ENCODE assay signal across 25 cellular contexts in genomic region chr1:8460784-8461183, GRCh38.
DNase-seq lines count a peak whose midpoint lies in the region; ATAC-seq and TF ChIP-seq lines count a peak whose summit lies in the region.
"Had no signal": no experiment of that assay in that cellular context is flagged by ENCODE, and none has a peak within 500 bp of the region (broad histone marks: within the 10 kb centered on the region; RNA-seq: fewer than 3 reads in every experiment).

No MANE protein-coding gene starts in this region.

- no peaks in the 10 kb centered on the region for H3K27me3 ChIP-seq in lower lobe of right lung (ENCODE audit: low read depth)
- H3K27me3 ChIP-seq in vagina, result no peaks in the 10 kb centered on the region
- H3K27me3 ChIP-seq in CD8-positive, alpha-beta memory T cell (ENCODE audit: insufficient read depth, low read length, poor library complexity, severe bottlenecking), result no peaks in the 10 kb centered on the region
- H3K27me3 ChIP-seq: body of pancreas, right lobe of liver had no signal

- H3K4me3 ChIP-seq in lower lobe of right lung, result no peak overlapping the region
- H3K4me3 ChIP-seq in vagina, result no peak overlapping the region
- no peak overlapping the region for H3K4me3 ChIP-seq in CD8-positive, alpha-beta memory T cell (ENCODE audit: low read length)
- H3K4me3 ChIP-seq: body of pancreas, GM23248, right lobe of liver had no signal

- peaks cover 73% of the 10 kb centered on the region for H3K4me1 ChIP-seq in lower lobe of right lung
- H3K4me1 ChIP-seq in vagina, result peaks cover 75% of the 10 kb centered on the region
- peaks cover 34% of the 10 kb centered on the region for H3K4me1 ChIP-seq in CD8-positive, alpha-beta memory T cell (ENCODE audit: insufficient read depth, low read length)

- no peak overlapping the region for H3K27ac Mint-ChIP-seq in CD8-positive, alpha-beta memory T cell
- H3K27ac Mint-ChIP-seq: activated B cell treated with CpG ODN at 0.5 μM for 24 hours; activated CD4-positive, alpha-beta memory T cell treated with anti-CD3 and anti-CD28 coated beads, Interleukin-2, amount 10 ng/mL, durations not matched to agents 7 days and 5 days had no signal

- CTCF ChIA-PET in CD8-positive, alpha-beta memory T cell (lab: Charles Lee), result interaction anchor here (1.0 to 1.3 kb wide), 2 partner anchors 22 to 52 kb away, joined by 4 read pairs; no protein-coding TSS in a partner anchor

- H3K36me3 ChIP-seq in lower lobe of right lung (no peaks in the 10 kb centered on the region), vagina (no peaks in the 10 kb centered on the region)
- no peaks in the 10 kb centered on the region for H3K36me3 ChIP-seq in CD8-positive, alpha-beta memory T cell (ENCODE audit: insufficient read depth, low read length)
- H3K36me3 ChIP-seq: right lobe of liver had no signal

- intact Hi-C loops in lower lobe of right lung (cut with DNase I) (no loop called here), vagina (cut with DNase I) (no loop called here)

- H3K9me3 Mint-ChIP-seq in CD8-positive, alpha-beta memory T cell, result no peaks in the 10 kb centered on the region
- H3K9me3 Mint-ChIP-seq: activated B cell treated with CpG ODN at 0.5 μM for 24 hours; activated CD4-positive, alpha-beta memory T cell treated with anti-CD3 and anti-CD28 coated beads, Interleukin-2, amount 10 ng/mL, durations not matched to agents 7 days and 5 days; CD4-positive, CD25-positive, alpha-beta regulatory T cell; neural crest cell had no signal

- no peak for ATAC-seq in lower lobe of right lung
- ATAC-seq in HG03432 (IDR thresholded peaks at IDR 0.05; ENCODE audit: unreplicated experiment), result no peak
- ATAC-seq: body of pancreas, right lobe of liver had no signal

- TF ChIP-seq CTCF in lower lobe of right lung (IDR thresholded peaks at IDR 0.05) (no peak), vagina (IDR thresholded peaks at IDR 0.05) (no peak)

- H3K4me1 Mint-ChIP-seq in CD8-positive, alpha-beta memory T cell, result peaks cover 18 to 33% (median 20%) of the 10 kb centered on the region in 3 donors

- no peaks in the 10 kb centered on the region for H3K9me3 ChIP-seq in lower lobe of right lung
- no peaks in the 10 kb centered on the region for H3K9me3 ChIP-seq in vagina
- no peaks in the 10 kb centered on the region for H3K9me3 ChIP-seq in CD8-positive, alpha-beta memory T cell (ENCODE audit: low read length)
- H3K9me3 ChIP-seq: body of pancreas, right lobe of liver, SK-N-SH had no signal

- H3K4me3 Mint-ChIP-seq in CD8-positive, alpha-beta memory T cell, result no peak overlapping the region
- H3K4me3 Mint-ChIP-seq: activated B cell treated with CpG ODN at 0.5 μM for 24 hours; activated CD4-positive, alpha-beta memory T cell treated with anti-CD3 and anti-CD28 coated beads, Interleukin-2, amount 10 ng/mL, durations not matched to agents 7 days and 5 days; CD4-positive, CD25-positive, alpha-beta regulatory T cell had no signal

- DNase-seq in NCI-H146 (lab: John Stamatoyannopoulos, UW), result peak; percentile 25
- no peak for DNase-seq in NCI-H146 treated with DMSO at 0.1 percent for 48 hours (lab: John Stamatoyannopoulos, UW; ENCODE audit: unreplicated experiment)
- no peak for DNase-seq in lower lobe of right lung
- no peak for DNase-seq in vagina (ENCODE audit: extremely low spot score in 2 of 2)
- no peak for DNase-seq in NCI-H2227 (lab: John Stamatoyannopoulos, UW; ENCODE audit: unreplicated experiment)
- no peak for DNase-seq in CD8-positive, alpha-beta memory T cell
- DNase-seq: 8988T; activated B cell treated with CpG ODN at 0.5 μM for 24 hours; activated CD4-positive, alpha-beta memory T cell treated with anti-CD3 and anti-CD28 coated beads, Interleukin-2, amount 10 ng/mL, durations not matched to agents 7 days and 5 days; body of pancreas; DMS 273 treated with DMSO at 0.1 percent for 48 hours; effector memory CD4-positive, alpha-beta T cell; islet precursor cell; Karpas-422; NCI-H1930; NCI-H2227 treated with DMSO at 0.1 percent for 48 hours; SK-N-SH; stimulated activated naive CD4-positive, alpha-beta T cell treated with Interleukin-2 at 50 U/mL for 16 hours; T-helper 9 cell had no signal

- H3K27ac ChIP-seq in angular gyrus (ENCODE audit: low read depth, low read length) (peak overlapping the region; percentile 18), lower lobe of right lung (peak overlapping the region; percentile 75), vagina (peak overlapping the region; percentile 77)
- no peak overlapping the region for H3K27ac ChIP-seq in CD8-positive, alpha-beta memory T cell (ENCODE audit: low read depth, low read length)
- H3K27ac ChIP-seq: GM23248, right lobe of liver had no signal

- H3K36me3 Mint-ChIP-seq in CD8-positive, alpha-beta memory T cell, result peaks cover 0 to 34% (median 8%) of the 10 kb centered on the region in 3 donors

- POLR2A ChIA-PET in CD8-positive, alpha-beta memory T cell (lab: Charles Lee), result no interaction called here

- TF ChIP-seq POLR2A in vagina (IDR thresholded peaks at IDR 0.05), result no peak

- no peaks in the 10 kb centered on the region for H3K27me3 Mint-ChIP-seq in CD8-positive, alpha-beta memory T cell
- H3K27me3 Mint-ChIP-seq: activated B cell treated with CpG ODN at 0.5 μM for 24 hours; activated CD4-positive, alpha-beta memory T cell treated with anti-CD3 and anti-CD28 coated beads, Interleukin-2, amount 10 ng/mL, durations not matched to agents 7 days and 5 days; CD4-positive, CD25-positive, alpha-beta regulatory T cell had no signal
